In the genomic region with DNA sequence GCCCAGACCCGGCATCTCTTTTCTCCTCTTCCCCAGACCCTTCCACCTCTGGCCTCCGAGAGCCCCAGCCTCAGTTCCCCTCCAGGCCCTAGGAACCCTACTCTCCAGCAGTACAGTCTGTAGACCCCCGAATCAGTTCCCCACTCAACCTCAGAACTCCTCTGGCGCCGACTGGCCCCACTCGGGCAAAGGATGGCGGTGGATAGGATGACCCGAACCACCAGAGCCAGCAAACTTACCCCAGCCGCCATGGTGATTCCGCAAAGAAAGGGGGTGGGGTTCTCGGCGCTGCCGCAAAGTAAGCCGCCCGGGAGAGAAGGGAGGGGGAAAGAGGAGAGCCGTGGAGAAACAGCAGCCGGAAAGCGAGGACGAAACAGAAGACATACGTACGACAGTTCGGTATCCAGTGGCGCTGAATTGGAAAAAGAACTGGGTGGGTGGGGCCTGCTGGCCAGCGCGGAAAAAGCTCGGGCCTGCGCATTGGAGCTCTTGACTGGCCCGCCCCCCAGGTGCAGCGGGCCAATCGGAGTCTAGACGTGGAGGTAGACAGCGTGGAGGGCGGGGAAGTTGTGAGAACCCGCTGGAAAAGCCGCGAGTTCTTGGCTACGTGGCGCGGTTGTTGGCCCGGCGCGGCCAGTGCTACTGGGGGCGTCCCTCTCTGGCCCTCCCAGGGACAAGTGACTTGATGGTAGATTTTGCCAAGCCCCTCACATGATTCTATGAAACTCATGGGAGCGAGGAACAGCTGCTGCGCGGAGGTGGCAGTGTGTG, we compare ENCODE assay signal across 8 cellular contexts. TPM values are rescaled to one million over a fixed set of nuclear protein-coding genes. Genes with fewer than 3 reads are reported as not detected.
A peak's percentile ranks its signal among the peaks of the same experiment; 100 is the strongest.
DNase-seq lines count a peak whose midpoint lies in the region; ATAC-seq, FAIRE-seq and TF ChIP-seq lines count a peak whose summit lies in the region.

A gene with protein sequence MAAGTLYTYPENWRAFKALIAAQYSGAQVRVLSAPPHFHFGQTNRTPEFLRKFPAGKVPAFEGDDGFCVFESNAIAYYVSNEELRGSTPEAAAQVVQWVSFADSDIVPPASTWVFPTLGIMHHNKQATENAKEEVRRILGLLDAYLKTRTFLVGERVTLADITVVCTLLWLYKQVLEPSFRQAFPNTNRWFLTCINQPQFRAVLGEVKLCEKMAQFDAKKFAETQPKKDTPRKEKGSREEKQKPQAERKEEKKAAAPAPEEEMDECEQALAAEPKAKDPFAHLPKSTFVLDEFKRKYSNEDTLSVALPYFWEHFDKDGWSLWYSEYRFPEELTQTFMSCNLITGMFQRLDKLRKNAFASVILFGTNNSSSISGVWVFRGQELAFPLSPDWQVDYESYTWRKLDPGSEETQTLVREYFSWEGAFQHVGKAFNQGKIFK (minus strand): TSS at position 300 of the 771 bp plus-strand sequence. CDS start 49 bp downstream, at position 251.

- H3K4me3 ChIP-seq in HUES64 (ENCODE audit: low read length) (peak within 1 kb of the TSS; percentile 92), OCI-LY1 (ENCODE audit: low read depth, low read length, poor library complexity, severe bottlenecking) (peak within 1 kb of the TSS; percentile 77)

- peaks cover 78% of the 10 kb centered on the region for H3K36me3 Mint-ChIP-seq in Calu3 (ENCODE audit: insufficient read depth, unreplicated experiment)

- H3K4me1 Mint-ChIP-seq in Calu3 (ENCODE audit: low read depth, unreplicated experiment), result peaks cover 51% of the 10 kb centered on the region

- peaks cover 21% of the 10 kb centered on the region for H3K79me2 ChIP-seq in OCI-LY1 (ENCODE audit: insufficient read depth, low read length)

- H3K9me3 ChIP-seq in HUES64 (ENCODE audit: insufficient read depth, low read depth, low read length) (no peaks in the 10 kb centered on the region), OCI-LY1 (ENCODE audit: low read length) (no peaks in the 10 kb centered on the region)

- H3K4me1 ChIP-seq in HUES64 (ENCODE audit: insufficient read depth, low read length) (peaks cover 24% of the 10 kb centered on the region; the same call in 1 of the 2 replicates), OCI-LY1 (ENCODE audit: insufficient read depth, low read length, severe bottlenecking) (peaks cover 28% of the 10 kb centered on the region)

- under 1% methylated on average over 46 of the region's 46 CpGs for WGBS in HUES64

- no peaks in the 10 kb centered on the region for H3K9me3 Mint-ChIP-seq in Calu3 (ENCODE audit: low read depth, unreplicated experiment)

- intact Hi-C loops in Calu3 (cut with micrococcal nuclease; ENCODE audit: unreplicated experiment), result no loop called here

- DNase-seq in Calu3, result peak; percentile 98
- DNase-seq in activated CD8-positive, alpha-beta memory T cell treated with anti-CD3 and anti-CD28 coated beads, Interleukin-2, amount 50 U/mL, for 4 hours, result peak; percentile 96
- peak; percentile 99 for DNase-seq in midbrain (lab: John Stamatoyannopoulos, UW)
- DNase-seq in stimulated activated CD8-positive, alpha-beta memory T cell treated with anti-CD3 and anti-CD28 coated beads, Interleukin-2, amount 100 ng/mL, for 1 hour (ENCODE audit: low read depth in 2 of 2), result peak; percentile 94 to 96

- H3K27ac Mint-ChIP-seq in Calu3 (ENCODE audit: unreplicated experiment), result peak within 1 kb of the TSS; percentile 99

- no peak within 1 kb of the TSS for H2AFZ ChIP-seq in OCI-LY1 (ENCODE audit: low read length)

- H3K4me3 Mint-ChIP-seq in Calu3 (ENCODE audit: low read depth, unreplicated experiment), result peak within 1 kb of the TSS; percentile 96

- CTCF ChIA-PET in Calu3 (lab: Charles Lee), result interaction anchor here (0.6 to 2.4 kb wide), 13 partner anchors 8 to 426 kb away, joined by 3 to 14 read pairs (median 3); a partner anchor contains a TSS

- peak; percentile 85 for ATAC-seq in GM21447 (IDR thresholded peaks at IDR 0.05; ENCODE audit: unreplicated experiment)

- H3K9me2 ChIP-seq in OCI-LY1 (ENCODE audit: low read depth, low read length), result no peaks in the 10 kb centered on the region

- peak within 1 kb of the TSS; percentile 75 for H3K27ac ChIP-seq in HUES64 (ENCODE audit: low read depth, low read length)
- H3K27ac ChIP-seq in OCI-LY1 (ENCODE audit: low read depth, low read length, poor library complexity, severe bottlenecking), result peak within 1 kb of the TSS; percentile 61

- no TSS peak for BruUV-seq in Calu3 (replicated peaks; lab: Mats Ljungman, UMichigan)

- peak; percentile 89 for FAIRE-seq in endometrium (lab: Jason Lieb, UNC)

- peak within 1 kb of the TSS; percentile 93 for H3K4me2 ChIP-seq in OCI-LY1 (ENCODE audit: low read length)

- H3F3A ChIP-seq in OCI-LY1 (ENCODE audit: insufficient read depth, low read length), result no peaks in the 10 kb centered on the region

- TF ChIP-seq CTCF in Calu3 (IDR thresholded peaks at IDR 0.05; ENCODE audit: unreplicated experiment) (no peak), OCI-LY1 (IDR thresholded peaks at IDR 0.05; ENCODE audit: low read length) (no peak)

- H3K27me3 ChIP-seq in HUES64 (ENCODE audit: insufficient read depth, low read length), result no peaks in the 10 kb centered on the region
- no peaks in the 10 kb centered on the region for H3K27me3 ChIP-seq in OCI-LY1 (ENCODE audit: insufficient read depth, low read length)

- H3K36me3 ChIP-seq in HUES64 (ENCODE audit: insufficient read depth, low read length) (peaks cover 64% of the 10 kb centered on the region), OCI-LY1 (ENCODE audit: insufficient read depth, low read length) (peaks cover 74% of the 10 kb centered on the region)

- H4K20me1 ChIP-seq in OCI-LY1 (ENCODE audit: insufficient read depth, low read length), result no peaks in the 10 kb centered on the region

- H3K9ac ChIP-seq in HUES64 (ENCODE audit: low read depth, low read length) (peak within 1 kb of the TSS; percentile 98), OCI-LY1 (ENCODE audit: low read length) (peak within 1 kb of the TSS; percentile 81)

- H3K27me3 Mint-ChIP-seq in Calu3 (ENCODE audit: unreplicated experiment), result no peaks in the 10 kb centered on the region

RNA-seq across cellular contexts. Expression of the gene that starts here (rescaled TPM):
- total RNA-seq in Calu3 (2022), result 970 and 1,189 TPM in 2 replicates
- 1,523 TPM for polyA plus RNA-seq in HUES64 (2013, experiment 1 of 2)
- 1,614 TPM for polyA plus RNA-seq in HUES64 (2013, experiment 2 of 2)

Comparison
In these comparisons a context has a peak if more than half of its experiments do, and no peak if none do; other contexts are left out.
1. Peak in every context shown above with its lines: DNase-seq, ATAC-seq, H3K4me3 ChIP-seq and H3K27ac ChIP-seq.